In the genomic region with DNA sequence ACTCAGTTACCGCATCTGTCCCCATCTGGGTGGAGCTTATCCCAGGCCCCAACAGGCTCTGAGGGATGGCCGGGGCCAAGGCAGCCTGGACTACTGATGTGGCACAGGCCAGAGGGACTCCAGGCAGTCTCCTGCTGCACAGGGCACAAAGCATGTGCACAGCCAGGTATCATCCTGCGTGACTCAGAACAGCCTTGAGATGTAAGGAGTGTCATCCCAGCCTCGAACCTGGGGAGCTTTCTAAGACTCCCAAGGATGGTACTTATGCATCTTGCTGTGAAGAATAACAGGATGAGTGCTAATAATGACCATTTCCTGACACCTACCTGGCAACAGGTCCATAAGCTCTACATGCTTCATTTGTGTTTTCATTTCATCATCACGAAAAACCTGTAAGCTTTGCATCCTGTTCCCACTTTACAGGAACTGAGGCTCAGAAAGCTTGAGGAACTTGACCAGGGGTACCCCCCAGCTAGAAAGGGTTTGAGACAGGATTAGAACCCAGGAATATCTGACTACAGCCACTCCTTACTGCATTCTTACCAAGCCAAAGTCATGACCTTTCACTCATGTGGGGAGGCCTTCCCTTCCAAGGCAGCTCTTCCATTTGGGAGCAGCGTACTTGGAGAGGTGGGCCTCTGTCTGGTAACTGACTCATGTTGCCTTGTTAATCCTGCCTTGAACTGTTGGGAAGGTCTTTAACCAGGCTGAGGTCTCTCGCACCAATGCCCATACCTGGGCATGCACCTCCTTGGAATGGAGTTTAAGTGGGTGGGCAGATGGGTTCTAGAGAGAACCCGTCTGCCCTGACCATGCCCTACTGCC, we compare ENCODE assay signal across 8 cellular contexts. TPM values are rescaled to one million over a fixed set of nuclear protein-coding genes. Genes with fewer than 3 reads are reported as not detected.
DNase-seq lines count a peak whose midpoint lies in the region; ATAC-seq and TF ChIP-seq lines count a peak whose summit lies in the region.

No MANE protein-coding gene starts in this region.

- H3K27ac Mint-ChIP-seq in activated naive CD8-positive, alpha-beta T cell treated with anti-CD3 and anti-CD28 coated beads, Interleukin-2, amount 10 ng/mL, durations not matched to agents 7 days and 5 days, result peak overlapping the region; percentile 86

- peak overlapping the region; percentile 78 to 97 (median 88) for H3K4me2 ChIP-seq in BLaER1 treated with 17β-estradiol and CSF1 and Interleukin-3, amounts not matched to agents 10 nM and 100 nM

- TF ChIP-seq CTCF in kidney epithelial cell (IDR thresholded peaks at IDR 0.05; ENCODE audit: insufficient read depth, low read length, poor library complexity, severe bottlenecking), result no peak

- peaks cover 28 to 54% (median 40%) of the 10 kb centered on the region in 11 experiments for H3K36me3 ChIP-seq in BLaER1 treated with 17β-estradiol and CSF1 and Interleukin-3, amounts not matched to agents 10 nM and 100 nM
- H3K36me3 ChIP-seq in kidney epithelial cell (ENCODE audit: control insufficient read depth, insufficient read depth, low read length), result no peaks in the 10 kb centered on the region

- peak; percentile 3 for ATAC-seq in HG02759 (IDR thresholded peaks at IDR 0.05; ENCODE audit: unreplicated experiment)
- peak; percentile 11 for ATAC-seq in activated naive CD8-positive, alpha-beta T cell treated with anti-CD3 and anti-CD28 coated beads, Interleukin-2, amount 10 ng/mL, durations not matched to agents 7 days and 5 days (ENCODE audit: low read depth)

- H3K4me3 Mint-ChIP-seq in activated naive CD8-positive, alpha-beta T cell treated with anti-CD3 and anti-CD28 coated beads, Interleukin-2, amount 10 ng/mL, durations not matched to agents 7 days and 5 days, result peak overlapping the region; percentile 85

- peaks cover 15% of the 10 kb centered on the region for H3K4me1 Mint-ChIP-seq in activated naive CD8-positive, alpha-beta T cell treated with anti-CD3 and anti-CD28 coated beads, Interleukin-2, amount 10 ng/mL, durations not matched to agents 7 days and 5 days

- POLR2A ChIA-PET in activated naive CD8-positive, alpha-beta T cell treated with anti-CD3 and anti-CD28 coated beads, Interleukin-2, amount 10 ng/mL, durations not matched to agents 7 days and 5 days (lab: Charles Lee), result interaction anchor here (0.7 to 4.2 kb wide), 9 partner anchors 8 to 975 kb away, joined by 3 to 32 read pairs (median 5); a partner anchor contains a TSS

- peak overlapping the region in 10 of 11 experiments; percentile 13 to 100 (median 68); a peak in 17 of 22 replicates for H3K9ac ChIP-seq in BLaER1 treated with 17β-estradiol and CSF1 and Interleukin-3, amounts not matched to agents 10 nM and 100 nM

- H3K27ac ChIP-seq in BLaER1 treated with 17β-estradiol and CSF1 and Interleukin-3, amounts not matched to agents 10 nM and 100 nM, result peak overlapping the region in 5 of 11 experiments; percentile 27 to 100 (median 91); a peak in 10 of 22 replicates

- DNase-seq in activated naive CD8-positive, alpha-beta T cell treated with anti-CD3 and anti-CD28 coated beads, Interleukin-2, amount 10 ng/mL, durations not matched to agents 7 days and 5 days, result peak; percentile 44
- DNase-seq in kidney epithelial cell (ENCODE audit: low read depth) (no peak), NCI-H226 (no peak), medulla oblongata (ENCODE audit: extremely low spot score) (no peak), NCI-H1694 (lab: John Stamatoyannopoulos, UW) (no peak), putamen (ENCODE audit: low spot score) (no peak)

- peak overlapping the region; percentile 70 to 95 (median 82); a peak in 19 of 20 replicates for H3K4me3 ChIP-seq in BLaER1 treated with 17β-estradiol and CSF1 and Interleukin-3, amounts not matched to agents 10 nM and 100 nM
- peak overlapping the region; percentile 89 for H3K4me3 ChIP-seq in kidney epithelial cell (ENCODE audit: low read depth, low read length)

- peaks cover 14% of the 10 kb centered on the region for H3K36me3 Mint-ChIP-seq in activated naive CD8-positive, alpha-beta T cell treated with anti-CD3 and anti-CD28 coated beads, Interleukin-2, amount 10 ng/mL, durations not matched to agents 7 days and 5 days

- H3K9me3 ChIP-seq in BLaER1 treated with 17β-estradiol and CSF1 and Interleukin-3, amounts not matched to agents 10 nM and 100 nM (replicated peaks in 1 of 11), result no peaks in the 10 kb centered on the region

- H3K9me3 Mint-ChIP-seq in activated naive CD8-positive, alpha-beta T cell treated with anti-CD3 and anti-CD28 coated beads, Interleukin-2, amount 10 ng/mL, durations not matched to agents 7 days and 5 days, result no peaks in the 10 kb centered on the region

- H4K20me1 ChIP-seq in BLaER1 treated with 17β-estradiol and CSF1 and Interleukin-3, amounts not matched to agents 10 nM and 100 nM, result peaks cover 47 to 57% (median 56%) of the 10 kb centered on the region in 11 experiments; a peak in 21 of 22 replicates

- H3K27me3 Mint-ChIP-seq in activated naive CD8-positive, alpha-beta T cell treated with anti-CD3 and anti-CD28 coated beads, Interleukin-2, amount 10 ng/mL, durations not matched to agents 7 days and 5 days, result no peaks in the 10 kb centered on the region

- H3K4me1 ChIP-seq in BLaER1 treated with 17β-estradiol and CSF1 and Interleukin-3, amounts not matched to agents 10 nM and 100 nM, result peaks cover 27 to 62% (median 54%) of the 10 kb centered on the region in 10 experiments

- H3K27me3 ChIP-seq in BLaER1 treated with 17β-estradiol and CSF1 and Interleukin-3, amounts not matched to agents 10 nM and 100 nM, result no peaks in the 10 kb centered on the region
- no peaks in the 10 kb centered on the region for H3K27me3 ChIP-seq in kidney epithelial cell (ENCODE audit: control insufficient read depth, insufficient read depth, low read length)

RNA-seq across cellular contexts. Expression of a gene that starts 1.9 kb away (rescaled TPM):
- 10 to 100 TPM; 24.2 to 26.1 TPM for total RNA-seq in activated naive CD8-positive, alpha-beta T cell treated with anti-CD3 and anti-CD28 coated beads, Interleukin-2, amount 10 ng/mL, durations not matched to agents 7 days and 5 days
- total RNA-seq in kidney epithelial cell, result 409 and 519 TPM in 2 replicates

RNA-seq across cellular contexts. Expression of a gene that starts 25.6 kb away (rescaled TPM):
- 100 to 1,000 TPM; 156 to 179 TPM for total RNA-seq in activated naive CD8-positive, alpha-beta T cell treated with anti-CD3 and anti-CD28 coated beads, Interleukin-2, amount 10 ng/mL, durations not matched to agents 7 days and 5 days
- 292 and 371 TPM in 2 replicates for total RNA-seq in kidney epithelial cell

RNA-seq across cellular contexts. Expression of a gene that starts 35.6 kb away (rescaled TPM):
- 1 to 10 TPM; 3.6 to 3.7 TPM for total RNA-seq in activated naive CD8-positive, alpha-beta T cell treated with anti-CD3 and anti-CD28 coated beads, Interleukin-2, amount 10 ng/mL, durations not matched to agents 7 days and 5 days
- total RNA-seq in kidney epithelial cell, result 36.9 and 37.5 TPM in 2 replicates

RNA-seq across cellular contexts. Expression of a gene that starts 57.2 kb away (rescaled TPM):
- 10 to 100 TPM; 10.1 to 10.6 TPM for total RNA-seq in activated naive CD8-positive, alpha-beta T cell treated with anti-CD3 and anti-CD28 coated beads, Interleukin-2, amount 10 ng/mL, durations not matched to agents 7 days and 5 days
- 10.2 and 13.1 TPM in 2 replicates for total RNA-seq in kidney epithelial cell

Comparison
In these comparisons a context has a peak if more than half of its experiments do, and no peak if none do; other contexts are left out.
1. RNA of a gene that starts 1.9 kb away (total RNA-seq): 409 to 519 TPM in kidney epithelial cell; 24.2 to 26.1 TPM in activated naive CD8-positive, alpha-beta T cell treated with anti-CD3 and anti-CD28 coated beads, Interleukin-2, amount 10 ng/mL, durations not matched to agents 7 days and 5 days; every median in the first group is over 10 times any median in the second.